Comparison of ENCODE assay signal across 14 cellular contexts in the genomic region with DNA sequence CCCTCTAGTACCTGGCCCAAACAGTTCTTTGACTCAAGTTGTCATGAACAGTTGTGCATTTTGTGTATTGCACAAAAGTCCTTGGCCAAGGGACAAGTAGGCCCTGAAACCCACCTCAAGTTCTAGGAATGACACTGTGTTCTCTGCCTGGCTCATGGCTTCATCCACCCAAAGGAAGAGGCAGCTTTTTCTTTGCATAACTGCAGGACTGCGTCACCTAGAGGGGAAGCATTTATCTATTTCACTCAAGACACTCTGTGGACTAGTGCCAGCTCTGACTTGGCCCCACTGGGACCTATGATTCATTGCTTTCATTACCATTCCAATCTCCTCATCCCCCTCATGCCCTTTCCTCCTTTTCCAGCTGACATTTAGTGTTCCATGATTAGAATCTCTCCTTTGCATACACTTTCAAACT.
DNase-seq lines count a peak whose midpoint lies in the region; ATAC-seq, FAIRE-seq and TF ChIP-seq lines count a peak whose summit lies in the region.
"Had no signal": no experiment of that assay in that cellular context is flagged by ENCODE, and none has a peak within 500 bp of the region (broad histone marks: within the 10 kb centered on the region; RNA-seq: fewer than 3 reads in every experiment).

No MANE protein-coding gene starts in this region.

- FAIRE-seq in HepG2 (lab: Jason Lieb, UNC) = no peak
- FAIRE-seq: GM12878 had no signal

- POLR2A ChIA-PET in HepG2 (lab: Yijun Ruan, JAX) = no interaction called here

- H3K27ac ChIP-seq in GM23248 = peak overlapping the region; percentile 55
- H3K27ac ChIP-seq in fibroblast of lung (ENCODE audit: insufficient read depth, low read length) = no peak overlapping the region
- no peak overlapping the region for H3K27ac ChIP-seq in HepG2 (ENCODE audit: extremely low read length, insufficient read depth, low read length)
- H3K27ac ChIP-seq: skin epidermis had no signal

- H3K9me2 ChIP-seq in GM23248 (ENCODE audit: insufficient read depth) = no peaks in the 10 kb centered on the region

- TF ChIP-seq POLR2A in HepG2 (IDR thresholded peaks at IDR 0.05; ENCODE audit: insufficient read depth in 1 of 2, low read depth in 2 of 2, low read length in 2 of 2) = no peak

- WGBS in GM23248 (ENCODE audit: low coverage in 1 of 2, low lambda C conversion rate in 2 of 2, missing lambda C conversion rate in 2 of 2), 2 experiments = 0% methylated on average over 1 of the region's 1 CpG
- WGBS in HepG2 (ENCODE audit: low lambda C conversion rate) = 8% methylated on average over 1 of the region's 1 CpG

- H3K4me3 Mint-ChIP-seq in T-helper 17 cell = no peak overlapping the region
- H3K4me3 Mint-ChIP-seq: activated CD8-positive, alpha-beta T cell treated with anti-CD3 and anti-CD28 coated beads for 36 hours had no signal

- H3K4me2 ChIP-seq in GM23248 (ENCODE audit: unreplicated experiment) = peak overlapping the region; percentile 62
- peak overlapping the region; percentile 4 for H3K4me2 ChIP-seq in fibroblast of lung (ENCODE audit: extremely low read depth, insufficient read depth, low read length)
- H3K4me2 ChIP-seq in HepG2 (ENCODE audit: low read depth, low read length) = no peak overlapping the region

- H3K9me3 ChIP-seq in GM23248 (ENCODE audit: low read depth) = no peaks in the 10 kb centered on the region
- H3K9me3 ChIP-seq in fibroblast of lung (ENCODE audit: control insufficient read depth, insufficient read depth, low read depth, low read length) = no peaks in the 10 kb centered on the region
- H3K9me3 ChIP-seq in HepG2 (ENCODE audit: low read length) = no peaks in the 10 kb centered on the region
- H3K9me3 ChIP-seq in T-helper 17 cell (ENCODE audit: control insufficient read depth, low read length, poor library complexity, severe bottlenecking) = no peaks in the 10 kb centered on the region

- ATAC-seq in HepG2 (no peak), T-helper 17 cell (no peak)
- ATAC-seq: activated CD8-positive, alpha-beta T cell treated with anti-CD3 and anti-CD28 coated beads for 36 hours; GM12878; stimulated activated naive CD8-positive, alpha-beta T cell treated with anti-CD3 and anti-CD28 coated beads, Interleukin-15, Interleukin-2, amounts not matched to agents 100 U/mL and 50 U/mL, for 24 hours had no signal

- peaks cover 9% of the 10 kb centered on the region for H3K27me3 Mint-ChIP-seq in T-helper 17 cell

- no peaks in the 10 kb centered on the region for H3K27me3 ChIP-seq in GM23248 (replicated peaks; ENCODE audit: insufficient read depth)
- no peaks in the 10 kb centered on the region for H3K27me3 ChIP-seq in fibroblast of lung (ENCODE audit: control insufficient read depth, insufficient read depth, low read length)
- H3K27me3 ChIP-seq in HepG2 (ENCODE audit: control insufficient read depth in 1 of 2, insufficient read depth in 2 of 2, low read length in 2 of 2) = no peaks in the 10 kb centered on the region

- no peaks in the 10 kb centered on the region for H3K36me3 ChIP-seq in GM23248 (ENCODE audit: low read depth)
- no peaks in the 10 kb centered on the region for H3K36me3 ChIP-seq in fibroblast of lung (ENCODE audit: control insufficient read depth, insufficient read depth, low read length)
- no peaks in the 10 kb centered on the region for H3K36me3 ChIP-seq in HepG2 (replicated peaks in 1 of 2; ENCODE audit: control insufficient read depth in 1 of 2, insufficient read depth in 2 of 2, low read length in 2 of 2)

- peaks cover 15% of the 10 kb centered on the region for H3F3A ChIP-seq in GM23248 (ENCODE audit: insufficient read depth)

- no peak overlapping the region for H3K27ac Mint-ChIP-seq in T-helper 17 cell
- H3K27ac Mint-ChIP-seq: activated CD8-positive, alpha-beta T cell treated with anti-CD3 and anti-CD28 coated beads for 36 hours had no signal

- CTCF ChIA-PET in HepG2 (lab: Yijun Ruan, JAX; ENCODE audit: low intra/inter-chr PET ratio, low total read pairs) = no interaction called here

- TF ChIP-seq CTCF in fibroblast of lung (conservative IDR thresholded peaks at IDR 0.05 in 1 of 2, IDR thresholded peaks at IDR 0.05 in 1 of 2; ENCODE audit: low read depth in 1 of 2, low read length in 2 of 2) (no peak), retinal pigment epithelial cell (conservative IDR thresholded peaks at IDR 0.05; ENCODE audit: low read depth, low read length) (no peak), HepG2 (CRISPR knock-in tag; IDR thresholded peaks at IDR 0.05) (no peak), GM13976 (IDR thresholded peaks at IDR 0.05; ENCODE audit: borderline replicate concordance, control extremely low read depth, extremely low read depth, insufficient read depth, missing control alignments) (no peak)

- no TSS peak for BruUV-seq in HepG2 (replicated peaks; lab: Mats Ljungman, UMichigan)

- H2AFZ ChIP-seq in GM23248 = no peak overlapping the region
- H2AFZ ChIP-seq in fibroblast of lung (ENCODE audit: low read length) = no peak overlapping the region
- no peak overlapping the region for H2AFZ ChIP-seq in HepG2 (ENCODE audit: low read length)

- intact Hi-C loops in HepG2 (cut with micrococcal nuclease; ENCODE audit: unreplicated experiment) = no loop called here

- H3K4me1 Mint-ChIP-seq in T-helper 17 cell = no peaks in the 10 kb centered on the region

- H3K9ac ChIP-seq in GM23248 = no peak overlapping the region
- H3K9ac ChIP-seq in fibroblast of lung (ENCODE audit: insufficient read depth, low read length) = no peak overlapping the region
- H3K9ac ChIP-seq in HepG2 (ENCODE audit: insufficient read depth, low read depth, low read length) = no peak overlapping the region

- H3K4me3 ChIP-seq in GM23248 (no peak overlapping the region), fibroblast of lung (replicated peaks in 1 of 4; ENCODE audit: control extremely low read depth in 1 of 4, insufficient read depth in 1 of 4, low read depth in 3 of 4, low read length in 4 of 4) (no peak overlapping the region), retinal pigment epithelial cell (ENCODE audit: low read length) (no peak overlapping the region), HepG2 (replicated peaks in 1 of 3; ENCODE audit: insufficient read depth in 1 of 3, low read depth in 2 of 3, low read length in 3 of 3) (no peak overlapping the region)
- H3K4me3 ChIP-seq: GM12878, skin epidermis had no signal

- no peaks in the 10 kb centered on the region for H3K36me3 Mint-ChIP-seq in T-helper 17 cell (ENCODE audit: low read depth)

- H4K20me1 ChIP-seq in GM23248 (ENCODE audit: insufficient read depth) = no peaks in the 10 kb centered on the region
- H4K20me1 ChIP-seq in fibroblast of lung (ENCODE audit: control insufficient read depth, extremely low read depth, insufficient read depth, low read length) = no peaks in the 10 kb centered on the region
- no peaks in the 10 kb centered on the region for H4K20me1 ChIP-seq in HepG2 (ENCODE audit: insufficient read depth, low read length)

- H3K79me2 ChIP-seq in GM23248 (ENCODE audit: insufficient read depth) (no peaks in the 10 kb centered on the region), fibroblast of lung (ENCODE audit: control insufficient read depth, insufficient read depth, low read length) (no peaks in the 10 kb centered on the region), HepG2 (ENCODE audit: insufficient read depth, low read length) (no peaks in the 10 kb centered on the region)

- in situ Hi-C loops in GM23248 (cut with MboI) = no loop called here
- in situ Hi-C loops in HepG2 (cut with HindIII; ENCODE audit: extremely low pct_ligation_motif_present, low pct_unique_long_range_greater_than_20kb) = no loop called here
- in situ Hi-C loops in GM13976 (cut with MboI; ENCODE audit: low sequenced_read_pairs, unreplicated experiment) = no loop called here

- TF ChIP-seq EP300 in HepG2 (IDR thresholded peaks at IDR 0.05; ENCODE audit: low read depth in 2 of 2, low read length in 2 of 2) = no peak
- no peak for TF ChIP-seq EP300 in HepG2 (CRISPR knock-in tag; IDR thresholded peaks at IDR 0.05; ENCODE audit: borderline replicate concordance)

- no peak for TF ChIP-seq RAD21 in HepG2 (CRISPR knock-in tag; IDR thresholded peaks at IDR 0.05)

- DNase-seq in GM23248 (peak; percentile 96), RKO (ENCODE audit: low spot score) (peak; percentile 58), fibroblast of lung (ENCODE audit: low read depth in 2 of 2) (peak; percentile 94 to 97), retinal pigment epithelial cell (ENCODE audit: low read depth) (peak; percentile 25), HepG2 (ENCODE audit: low spot score) (no peak), T-helper 17 cell (no peak), GM13976 (ENCODE audit: low spot score) (no peak), NCI-H2171 treated with DMSO at 0.1 percent for 48 hours (lab: John Stamatoyannopoulos, UW) (no peak)
- DNase-seq: activated CD8-positive, alpha-beta T cell treated with anti-CD3 and anti-CD28 coated beads for 36 hours; central memory CD4-positive, alpha-beta T cell; NK-92 treated with Interleukin-12 subunit alpha and Interleukin-12 subunit beta, amount 100 ng/mL, for 24 hours; stimulated activated naive CD8-positive, alpha-beta T cell treated with anti-CD3 and anti-CD28 coated beads, Interleukin-15, Interleukin-2, amounts not matched to agents 100 U/mL and 50 U/mL, for 24 hours had no signal

- H3K4me1 ChIP-seq in GM23248 (ENCODE audit: insufficient read depth) = peaks cover 35% of the 10 kb centered on the region
- peaks cover 5% of the 10 kb centered on the region for H3K4me1 ChIP-seq in fibroblast of lung (ENCODE audit: control insufficient read depth, extremely low read depth, insufficient read depth, low read length)
- no peaks in the 10 kb centered on the region for H3K4me1 ChIP-seq in HepG2 (ENCODE audit: insufficient read depth, low read length)

TF ChIP-seq in HepG2, 621 proteins besides CTCF, POLR2A, EP300 and RAD21 (continues in another document):
- TF ChIP-seq SIN3B (IDR thresholded peaks at IDR 0.05; ENCODE audit: low read length) = no peak
- TF ChIP-seq, protein P1, sequence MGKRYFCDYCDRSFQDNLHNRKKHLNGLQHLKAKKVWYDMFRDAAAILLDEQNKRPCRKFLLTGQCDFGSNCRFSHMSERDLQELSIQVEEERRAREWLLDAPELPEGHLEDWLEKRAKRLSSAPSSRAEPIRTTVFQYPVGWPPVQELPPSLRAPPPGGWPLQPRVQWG (CRISPR knock-in tag; IDR thresholded peaks at IDR 0.05; ENCODE audit: borderline replicate concordance, low read depth) = no peak
- no peak for TF ChIP-seq FOXJ3 (CRISPR knock-in tag; IDR thresholded peaks at IDR 0.05; ENCODE audit: borderline replicate concordance)

Comparison
In these comparisons a context has a peak if more than half of its experiments do, and no peak if none do; other contexts are left out.
1. DNase-seq: peak in GM23248 (single experiment), RKO (single experiment), fibroblast of lung (2 of 2) and retinal pigment epithelial cell (single experiment); none in HepG2 (single experiment), T-helper 17 cell (0 of 3), GM13976 (single experiment) and NCI-H2171 treated with DMSO at 0.1 percent for 48 hours (single experiment).